17 cellular contexts compared by ENCODE assay signal in the genomic region with DNA sequence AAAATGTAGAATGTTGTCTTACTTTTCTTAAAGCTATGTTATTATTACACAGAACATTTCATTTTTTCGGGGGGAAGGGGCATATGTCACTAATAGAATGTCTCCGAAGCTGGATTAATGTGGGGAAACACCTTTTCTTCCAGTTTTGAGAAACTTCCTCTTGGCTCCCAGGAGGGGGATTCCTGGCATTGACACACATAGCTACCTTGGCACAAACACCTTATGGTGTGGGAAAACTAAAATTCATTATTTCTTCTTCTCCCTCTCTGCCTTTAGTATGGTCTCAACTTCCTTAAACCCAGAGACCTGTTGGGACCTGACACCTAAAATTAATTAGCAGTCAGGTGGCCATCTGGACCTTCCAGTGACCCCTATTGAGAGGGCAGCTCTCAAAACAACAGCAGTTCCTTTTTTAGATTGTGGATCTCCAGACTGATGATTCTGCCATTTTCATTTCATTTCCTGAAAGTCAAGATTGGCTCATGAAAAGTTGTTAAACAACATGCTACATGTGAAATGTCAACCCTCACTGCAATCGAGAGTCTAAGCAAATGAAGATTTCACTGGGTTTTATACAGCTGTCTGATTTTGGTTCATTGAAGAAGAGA.
A peak's percentile ranks its signal among the peaks of the same experiment; 100 is the strongest.
DNase-seq lines count a peak whose midpoint lies in the region; TF ChIP-seq lines count a peak whose summit lies in the region.
"Had no signal": no experiment of that assay in that cellular context is flagged by ENCODE, and none has a peak within 500 bp of the region (broad histone marks: within the 10 kb centered on the region; RNA-seq: fewer than 3 reads in every experiment).

No MANE protein-coding gene starts in this region.

- peak; percentile 1 to 14 for DNase-seq in NOMO-1 (lab: John Stamatoyannopoulos, UW; ENCODE audit: unreplicated experiment in 2 of 2)
- no peak for DNase-seq in NOMO-1 treated with dmso at 0.1 percent for 144 hours (lab: John Stamatoyannopoulos, UW; ENCODE audit: unreplicated experiment)
- no peak for DNase-seq in coronary artery (ENCODE audit: low spot score)
- no peak for DNase-seq in sigmoid colon
- DNase-seq in activated T-cell treated with anti-CD3 and anti-CD28 coated beads, Interleukin-2, amount 50 U/mL, for 48 hours, result no peak
- DNase-seq in NCI-H1105 (lab: John Stamatoyannopoulos, UW), result no peak
- no peak for DNase-seq in LoVo (ENCODE audit: low spot score)
- DNase-seq: 8988T; activated CD4-positive, CD25-positive, alpha-beta regulatory T cell treated with anti-CD3 and anti-CD28 coated beads, Interleukin-2, amount 50 U/mL, for 72 hours; DMS53; NCI-H2029; NCI-H510A; stimulated activated naive CD4-positive, alpha-beta T cell; T-helper 9 cell had no signal

- H3K9ac ChIP-seq in KMS-11, result no peak overlapping the region
- H3K9ac ChIP-seq: parathyroid adenoma had no signal

- H3K27me3 ChIP-seq in KMS-11 (ENCODE audit: insufficient read depth, low read depth) (no peaks in the 10 kb centered on the region), sigmoid colon (no peaks in the 10 kb centered on the region)

- H3K36me3 ChIP-seq in KMS-11 (ENCODE audit: insufficient read depth) (no peaks in the 10 kb centered on the region; the same call in 1 of the 2 replicates), sigmoid colon (peaks cover 11 to 32% (median 12%) of the 10 kb centered on the region in 4 donors)

- no peak overlapping the region for H2AFZ ChIP-seq in KMS-11 (ENCODE audit: low read depth)
- H2AFZ ChIP-seq: parathyroid adenoma had no signal

- no peaks in the 10 kb centered on the region for H3K79me2 ChIP-seq in KMS-11 (ENCODE audit: insufficient read depth, low read depth)
- H3K79me2 ChIP-seq: parathyroid adenoma had no signal

- no peak for TF ChIP-seq EP300 in sigmoid colon (IDR thresholded peaks at IDR 0.05)

- peak overlapping the region; percentile 53 for H3K4me3 ChIP-seq in KMS-11 (IDR thresholded peaks at IDR 0.05; ENCODE audit: insufficient read depth, low read depth, low read length)
- no peak overlapping the region for H3K4me3 ChIP-seq in coronary artery
- H3K4me3 ChIP-seq in sigmoid colon, result no peak overlapping the region
- H3K4me3 ChIP-seq: lung had no signal

- no peak for TF ChIP-seq POLR2A in sigmoid colon (IDR thresholded peaks at IDR 0.05)

- intact Hi-C loops in sigmoid colon (cut with DNase I), result loop anchor here (5.0 to 10.0 kb wide), 2 partner anchors 60 to 147 kb away; a partner anchor contains a TSS

- H3K9me3 ChIP-seq in sigmoid colon, result no peaks in the 10 kb centered on the region

- TF ChIP-seq CTCF in KMS-11 (conservative IDR thresholded peaks at IDR 0.05; ENCODE audit: low read depth, low read length), result no peak
- no peak for TF ChIP-seq CTCF in coronary artery (IDR thresholded peaks at IDR 0.05)
- TF ChIP-seq CTCF in sigmoid colon (IDR thresholded peaks at IDR 0.05), result no peak

- 58 to 59% methylated on average over 3 of the region's 3 CpGs for WGBS in sigmoid colon, 2 donors

- peak overlapping the region; percentile 65 for H3K4me2 ChIP-seq in KMS-11

- peak overlapping the region; percentile 25; the same call in 1 of the 2 replicates for H3K27ac ChIP-seq in KMS-11
- peak overlapping the region; percentile 41 to 62 for H3K27ac ChIP-seq in coronary artery
- H3K27ac ChIP-seq in sigmoid colon, result peak overlapping the region; percentile 66 to 86 (median 82)

- no peaks in the 10 kb centered on the region for H4K20me1 ChIP-seq in KMS-11 (ENCODE audit: insufficient read depth)

- H3K4me1 ChIP-seq in KMS-11 (ENCODE audit: low read depth, poor library complexity, severe bottlenecking), result peaks cover 39% of the 10 kb centered on the region
- peaks cover 0 to 91% (median 87%) of the 10 kb centered on the region in 4 donors for H3K4me1 ChIP-seq in sigmoid colon
- H3K4me1 ChIP-seq: parathyroid adenoma had no signal

Comparison
In these comparisons a context has a peak if more than half of its experiments do, and no peak if none do; other contexts are left out.
1. DNase-seq: peak in NOMO-1 (2 of 2); none in NOMO-1 treated with dmso at 0.1 percent for 144 hours (single experiment), coronary artery (single experiment), sigmoid colon (single experiment), activated T-cell treated with anti-CD3 and anti-CD28 coated beads, Interleukin-2, amount 50 U/mL, for 48 hours (0 of 2), NCI-H1105 (single experiment) and LoVo (single experiment).
2. H3K27ac ChIP-seq: peak in every context shown above with its lines; median percentile 82 in sigmoid colon; 52 in coronary artery; 25 in KMS-11.